9 cellular contexts compared by ENCODE assay signal in genomic region chr9:9912459-9912858, GRCh38.
DNase-seq lines count a peak whose midpoint lies in the region; TF ChIP-seq lines count a peak whose summit lies in the region.
"Had no signal": no experiment of that assay in that cellular context is flagged by ENCODE, and none has a peak within 500 bp of the region (broad histone marks: within the 10 kb centered on the region; RNA-seq: fewer than 3 reads in every experiment).

No MANE protein-coding gene starts in this region.

- H3K9me2 ChIP-seq in GM23248 (ENCODE audit: insufficient read depth) = no peaks in the 10 kb centered on the region

- H3K27me3 ChIP-seq in GM23248 (replicated peaks; ENCODE audit: insufficient read depth) = no peaks in the 10 kb centered on the region

- no peak overlapping the region for H3K4me3 Mint-ChIP-seq in progenitor cell of endocrine pancreas (ENCODE audit: low read depth)

- no peaks in the 10 kb centered on the region for H3K27me3 Mint-ChIP-seq in progenitor cell of endocrine pancreas

- H3K27ac Mint-ChIP-seq in progenitor cell of endocrine pancreas = no peak overlapping the region

- H2AFZ ChIP-seq in GM23248 = no peak overlapping the region

- no peaks in the 10 kb centered on the region for H3K79me2 ChIP-seq in GM23248 (ENCODE audit: insufficient read depth)

- no peaks in the 10 kb centered on the region for H3K4me1 ChIP-seq in GM23248 (ENCODE audit: insufficient read depth)

- H3K36me3 ChIP-seq in GM23248 (ENCODE audit: low read depth) = no peaks in the 10 kb centered on the region

- no peak overlapping the region for H3K4me2 ChIP-seq in GM23248 (ENCODE audit: unreplicated experiment)

- no peaks in the 10 kb centered on the region for H4K20me1 ChIP-seq in GM23248 (ENCODE audit: insufficient read depth)

- H3K4me1 Mint-ChIP-seq in progenitor cell of endocrine pancreas (ENCODE audit: low read depth) = peaks cover 4% of the 10 kb centered on the region

- H3K9me3 ChIP-seq in GM23248 (ENCODE audit: low read depth) = peaks cover 7% of the 10 kb centered on the region

- H3K27ac ChIP-seq in GM23248 = no peak overlapping the region
- H3K27ac ChIP-seq: SK-N-MC had no signal

- DNase-seq in SHP77 (lab: John Stamatoyannopoulos, UW) = peak; percentile 9 to 21
- no peak for DNase-seq in SHP77 treated with DMSO at 0.1 percent for 48 hours (lab: John Stamatoyannopoulos, UW)
- DNase-seq in KG1 (lab: John Stamatoyannopoulos, UW) = peak; percentile 22
- DNase-seq in SK-MEL-5 (ENCODE audit: low read depth, low spot score) = peak; percentile 22
- DNase-seq in progenitor cell of endocrine pancreas (ENCODE audit: low spot score, unreplicated experiment) = no peak
- no peak for DNase-seq in activated CD8-positive, alpha-beta memory T cell treated with anti-CD3 and anti-CD28 coated beads for 24 hours
- DNase-seq in GM23248 = no peak
- DNase-seq in pons (ENCODE audit: low spot score) = no peak

- no peaks in the 10 kb centered on the region for H3K36me3 Mint-ChIP-seq in progenitor cell of endocrine pancreas (ENCODE audit: insufficient read depth)

- no peak overlapping the region for H3K4me3 ChIP-seq in GM23248
- H3K4me3 ChIP-seq: SK-N-MC had no signal

- TF ChIP-seq CTCF in progenitor cell of endocrine pancreas (IDR thresholded peaks at IDR 0.05; ENCODE audit: unreplicated experiment) = peak; percentile 40

- H3K9me3 Mint-ChIP-seq in progenitor cell of endocrine pancreas (ENCODE audit: low read depth) = peaks cover 15% of the 10 kb centered on the region

- no peak overlapping the region for H3K9ac ChIP-seq in GM23248

- in situ Hi-C loops in SK-MEL-5 (cut with HindIII; ENCODE audit: low pct_unique_long_range_greater_than_20kb, low sequenced_read_pairs) = no loop called here
- in situ Hi-C loops in GM23248 (cut with MboI) = no loop called here

- H3F3A ChIP-seq in GM23248 (ENCODE audit: insufficient read depth) = no peaks in the 10 kb centered on the region

- 0 to 2% methylated on average over 2 of the region's 2 CpGs for WGBS in GM23248 (ENCODE audit: low coverage in 1 of 2, low lambda C conversion rate in 2 of 2, missing lambda C conversion rate in 2 of 2), 2 experiments

Comparison
In these comparisons a context has a peak if more than half of its experiments do, and no peak if none do; other contexts are left out.
1. DNase-seq: peak in SHP77 (2 of 2), KG1 (single experiment) and SK-MEL-5 (single experiment); none in SHP77 treated with DMSO at 0.1 percent for 48 hours (single experiment), progenitor cell of endocrine pancreas (single experiment), activated CD8-positive, alpha-beta memory T cell treated with anti-CD3 and anti-CD28 coated beads for 24 hours (single experiment), GM23248 (single experiment) and pons (single experiment).